In genomic region chr7:131010029-131010705, GRCh38 we compare ENCODE assay signal across 11 cellular contexts.
A peak's percentile ranks its signal among the peaks of the same experiment; 100 is the strongest.
DNase-seq lines count a peak whose midpoint lies in the region; ATAC-seq, FAIRE-seq and TF ChIP-seq lines count a peak whose summit lies in the region.
"Had no signal": no experiment of that assay in that cellular context is flagged by ENCODE, and none has a peak within 500 bp of the region (broad histone marks: within the 10 kb centered on the region; RNA-seq: fewer than 3 reads in every experiment).

No MANE protein-coding gene starts in this region.

- no peak for TF ChIP-seq POLR2A in HepG2 (IDR thresholded peaks at IDR 0.05; ENCODE audit: insufficient read depth in 1 of 2, low read depth in 2 of 2, low read length in 2 of 2)

- DNase-seq in left ventricle myocardium inferior (no peak), right atrium auricular region (ENCODE audit: low spot score) (no peak), HepG2 (ENCODE audit: low spot score) (no peak), upper lobe of right lung (no peak), HTR-8/SVneo (ENCODE audit: insufficient read length, low spot score) (no peak), T-helper 9 cell (no peak)
- no peak for DNase-seq in activated CD8-positive, alpha-beta memory T cell treated with anti-CD3 and anti-CD28 coated beads, Interleukin-2, amount 10 ng/mL, durations not matched to agents 7 days and 5 days
- DNase-seq: NCI-H510A had no signal

- intact Hi-C loops in left ventricle myocardium inferior (cut with micrococcal nuclease), result no loop called here
- intact Hi-C loops in HepG2 (cut with micrococcal nuclease; ENCODE audit: unreplicated experiment), result no loop called here
- intact Hi-C loops in upper lobe of right lung (cut with DNase I), result loop anchor here (10.0 kb wide), 1 partner anchor 115 kb away; no protein-coding TSS in a partner anchor

- TF ChIP-seq EP300 in HepG2 (IDR thresholded peaks at IDR 0.05; ENCODE audit: low read depth in 2 of 2, low read length in 2 of 2), result no peak
- no peak for TF ChIP-seq EP300 in HepG2 (CRISPR knock-in tag; IDR thresholded peaks at IDR 0.05; ENCODE audit: borderline replicate concordance)

- FAIRE-seq in HepG2 (lab: Jason Lieb, UNC), result no peak
- no peak for FAIRE-seq in HTR-8/SVneo (lab: Jason Lieb, UNC)
- FAIRE-seq: islet of Langerhans had no signal

- no peak for ATAC-seq in activated CD8-positive, alpha-beta memory T cell treated with anti-CD3 and anti-CD28 coated beads, Interleukin-2, amount 10 ng/mL, durations not matched to agents 7 days and 5 days
- ATAC-seq in HepG2, result no peak
- ATAC-seq in upper lobe of right lung, result no peak
- ATAC-seq in HG03159 (IDR thresholded peaks at IDR 0.05; ENCODE audit: unreplicated experiment), result no peak

- no peak overlapping the region for H2AFZ ChIP-seq in HepG2 (ENCODE audit: low read length)

- no TSS peak for BruUV-seq in HepG2 (replicated peaks; lab: Mats Ljungman, UMichigan)

- H3K9me3 ChIP-seq in left ventricle myocardium inferior (replicated peaks) (no peaks in the 10 kb centered on the region), right atrium auricular region (no peaks in the 10 kb centered on the region), HepG2 (ENCODE audit: low read length) (no peaks in the 10 kb centered on the region), upper lobe of right lung (no peaks in the 10 kb centered on the region)

- peaks cover 28% of the 10 kb centered on the region for H3K79me2 ChIP-seq in HepG2 (ENCODE audit: insufficient read depth, low read length)

- H3K27ac Mint-ChIP-seq in activated CD8-positive, alpha-beta memory T cell treated with anti-CD3 and anti-CD28 coated beads, Interleukin-2, amount 10 ng/mL, durations not matched to agents 7 days and 5 days, result peak overlapping the region; percentile 93

- H3K4me3 ChIP-seq in left ventricle myocardium inferior (no peak overlapping the region), right atrium auricular region (no peak overlapping the region), HepG2 (replicated peaks in 1 of 3; ENCODE audit: insufficient read depth in 1 of 3, low read depth in 2 of 3, low read length in 3 of 3) (no peak overlapping the region), upper lobe of right lung (no peak overlapping the region)

- H3K36me3 Mint-ChIP-seq in activated CD8-positive, alpha-beta memory T cell treated with anti-CD3 and anti-CD28 coated beads, Interleukin-2, amount 10 ng/mL, durations not matched to agents 7 days and 5 days, result peaks cover 7% of the 10 kb centered on the region

- WGBS in HepG2 (ENCODE audit: low lambda C conversion rate), result 98% methylated on average over 12 of the region's 12 CpGs

- H3K27me3 ChIP-seq in left ventricle myocardium inferior (ENCODE audit: low read depth), result no peaks in the 10 kb centered on the region
- no peaks in the 10 kb centered on the region for H3K27me3 ChIP-seq in right atrium auricular region
- H3K27me3 ChIP-seq in HepG2 (ENCODE audit: control insufficient read depth in 1 of 2, insufficient read depth in 2 of 2, low read length in 2 of 2), result no peaks in the 10 kb centered on the region
- H3K27me3 ChIP-seq in upper lobe of right lung, result no peaks in the 10 kb centered on the region

- H3K36me3 ChIP-seq in left ventricle myocardium inferior, result peaks cover 3% of the 10 kb centered on the region
- H3K36me3 ChIP-seq in right atrium auricular region, result no peaks in the 10 kb centered on the region
- H3K36me3 ChIP-seq in HepG2 (replicated peaks in 1 of 2; ENCODE audit: control insufficient read depth in 1 of 2, insufficient read depth in 2 of 2, low read length in 2 of 2), result peaks cover 0 to 1% of the 10 kb centered on the region in 2 experiments; a peak in 1 of 5 replicates
- H3K36me3 ChIP-seq in upper lobe of right lung, result no peaks in the 10 kb centered on the region

- H3K4me1 ChIP-seq in left ventricle myocardium inferior (peaks cover 85% of the 10 kb centered on the region), right atrium auricular region (peaks cover 0 to 84% of the 10 kb centered on the region in 2 donors), HepG2 (ENCODE audit: insufficient read depth, low read length) (peaks cover 20% of the 10 kb centered on the region; the same call in 1 of the 2 replicates), upper lobe of right lung (peaks cover 82% of the 10 kb centered on the region)

- no peaks in the 10 kb centered on the region for H3K27me3 Mint-ChIP-seq in activated CD8-positive, alpha-beta memory T cell treated with anti-CD3 and anti-CD28 coated beads, Interleukin-2, amount 10 ng/mL, durations not matched to agents 7 days and 5 days

- TF ChIP-seq RAD21 in HepG2 (CRISPR knock-in tag; IDR thresholded peaks at IDR 0.05), result no peak

- POLR2A ChIA-PET in HepG2 (lab: Yijun Ruan, JAX), result no interaction called here

- in situ Hi-C loops in HepG2 (cut with HindIII; ENCODE audit: extremely low pct_ligation_motif_present, low pct_unique_long_range_greater_than_20kb), result no loop called here

- TF ChIP-seq CTCF in left ventricle myocardium inferior (IDR thresholded peaks at IDR 0.05; ENCODE audit: borderline replicate concordance) (no peak), right atrium auricular region (IDR thresholded peaks at IDR 0.05) (no peak), HepG2 (CRISPR knock-in tag; IDR thresholded peaks at IDR 0.05) (no peak), upper lobe of right lung (IDR thresholded peaks at IDR 0.05) (no peak)

- CTCF ChIA-PET in activated CD8-positive, alpha-beta memory T cell treated with anti-CD3 and anti-CD28 coated beads, Interleukin-2, amount 10 ng/mL, durations not matched to agents 7 days and 5 days (lab: Charles Lee), result interaction anchor here (1.0 to 3.9 kb wide), 4 partner anchors 28 to 112 kb away, joined by 3 to 53 read pairs (median 6); no protein-coding TSS in a partner anchor
- CTCF ChIA-PET in HepG2 (lab: Yijun Ruan, JAX; ENCODE audit: low intra/inter-chr PET ratio, low total read pairs), result no interaction called here

- peak overlapping the region; percentile 63 for H3K4me3 Mint-ChIP-seq in activated CD8-positive, alpha-beta memory T cell treated with anti-CD3 and anti-CD28 coated beads, Interleukin-2, amount 10 ng/mL, durations not matched to agents 7 days and 5 days

- no peak overlapping the region for H3K9ac ChIP-seq in HepG2 (ENCODE audit: insufficient read depth, low read depth, low read length)

- H3K4me2 ChIP-seq in HepG2 (ENCODE audit: low read depth, low read length), result no peak overlapping the region

- H4K20me1 ChIP-seq in HepG2 (ENCODE audit: insufficient read depth, low read length), result peaks cover 36% of the 10 kb centered on the region

- H3K4me1 Mint-ChIP-seq in activated CD8-positive, alpha-beta memory T cell treated with anti-CD3 and anti-CD28 coated beads, Interleukin-2, amount 10 ng/mL, durations not matched to agents 7 days and 5 days, result peaks cover 83% of the 10 kb centered on the region

- H3K27ac ChIP-seq in left ventricle myocardium inferior (replicated peaks) (peak overlapping the region; percentile 79), right atrium auricular region (peak overlapping the region in 1 of 2 donors; percentile 64), HepG2 (ENCODE audit: extremely low read length, insufficient read depth, low read length) (no peak overlapping the region), upper lobe of right lung (peak overlapping the region; percentile 73)
- H3K27ac ChIP-seq: C4-2B had no signal

- H3K9me3 Mint-ChIP-seq in activated CD8-positive, alpha-beta memory T cell treated with anti-CD3 and anti-CD28 coated beads, Interleukin-2, amount 10 ng/mL, durations not matched to agents 7 days and 5 days (ENCODE audit: low read depth), result no peaks in the 10 kb centered on the region

TF ChIP-seq in HepG2, 621 proteins besides CTCF, POLR2A, EP300 and RAD21:
- no peak for TF ChIP-seq ZNF207 (IDR thresholded peaks at IDR 0.05; ENCODE audit: borderline replicate concordance)
- TF ChIP-seq, protein P1, sequence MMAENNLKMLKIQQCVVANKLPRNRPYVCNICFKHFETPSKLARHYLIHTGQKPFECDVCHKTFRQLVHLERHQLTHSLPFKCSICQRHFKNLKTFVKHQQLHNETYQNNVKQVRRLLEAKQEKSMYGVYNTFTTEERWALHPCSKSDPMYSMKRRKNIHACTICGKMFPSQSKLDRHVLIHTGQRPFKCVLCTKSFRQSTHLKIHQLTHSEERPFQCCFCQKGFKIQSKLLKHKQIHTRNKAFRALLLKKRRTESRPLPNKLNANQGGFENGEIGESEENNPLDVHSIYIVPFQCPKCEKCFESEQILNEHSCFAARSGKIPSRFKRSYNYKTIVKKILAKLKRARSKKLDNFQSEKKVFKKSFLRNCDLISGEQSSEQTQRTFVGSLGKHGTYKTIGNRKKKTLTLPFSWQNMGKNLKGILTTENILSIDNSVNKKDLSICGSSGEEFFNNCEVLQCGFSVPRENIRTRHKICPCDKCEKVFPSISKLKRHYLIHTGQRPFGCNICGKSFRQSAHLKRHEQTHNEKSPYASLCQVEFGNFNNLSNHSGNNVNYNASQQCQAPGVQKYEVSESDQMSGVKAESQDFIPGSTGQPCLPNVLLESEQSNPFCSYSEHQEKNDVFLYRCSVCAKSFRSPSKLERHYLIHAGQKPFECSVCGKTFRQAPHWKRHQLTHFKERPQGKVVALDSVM (CRISPR knock-in tag; IDR thresholded peaks at IDR 0.05), result 0 out of 2 replicates have a peak, but pooled peaks have one; percentile 25
